8 cellular contexts compared by ENCODE assay signal in the genomic region with DNA sequence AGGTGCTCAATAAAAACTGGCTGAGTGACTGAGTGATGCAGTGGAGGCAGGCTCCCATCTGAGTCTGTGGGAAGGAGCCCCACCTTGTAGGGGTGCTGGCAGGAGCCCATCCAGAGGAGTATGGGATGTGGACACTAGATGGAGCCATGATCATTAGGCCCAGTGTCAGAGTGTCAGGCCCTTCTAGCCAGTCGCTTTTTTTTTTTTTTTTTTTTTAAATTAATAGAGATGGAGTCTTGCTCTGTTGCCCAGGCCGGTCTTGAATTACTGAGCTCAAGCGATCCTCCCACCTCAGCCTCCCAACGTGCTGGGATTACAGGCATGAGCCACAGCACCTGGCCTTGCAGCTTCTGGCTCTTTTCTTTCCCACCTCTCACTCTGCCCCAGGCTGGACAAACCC. TPM values are rescaled to one million over a fixed set of nuclear protein-coding genes. Genes with fewer than 3 reads are reported as not detected.
DNase-seq lines count a peak whose midpoint lies in the region; ATAC-seq and TF ChIP-seq lines count a peak whose summit lies in the region.

No MANE protein-coding gene starts in this region.

- DNase-seq in AG08396 (ENCODE audit: low spot score) (peak; percentile 88), NCI-H460 (ENCODE audit: extremely low read depth, low read depth) (peak; percentile 75), dorsolateral prefrontal cortex (peak in 7 of 10 donors; percentile 30 to 70 (median 61)), lower leg skin (ENCODE audit: low spot score in 2 of 2) (peak; percentile 78 to 93)
- peak; percentile 67 for DNase-seq in activated CD4-positive, alpha-beta T cell treated with anti-CD3 and anti-CD28 coated beads for 48 hours
- DNase-seq in stimulated activated naive CD8-positive, alpha-beta T cell treated with anti-CD3 and anti-CD28 coated beads, Interleukin-15, Interleukin-2, amounts not matched to agents 100 U/mL and 50 U/mL, for 24 hours: peak; percentile 59

- 22 to 23% methylated on average over 4 of the region's 4 CpGs for WGBS in lower leg skin, 2 donors

- H3K4me3 ChIP-seq in dorsolateral prefrontal cortex: no peak overlapping the region
- H3K4me3 ChIP-seq in lower leg skin (ENCODE audit: low read depth, poor library complexity, severe bottlenecking): no peak overlapping the region

- ATAC-seq in GM18498 (IDR thresholded peaks at IDR 0.05; ENCODE audit: unreplicated experiment) (peak; percentile 74), HG03196 (IDR thresholded peaks at IDR 0.05; ENCODE audit: unreplicated experiment) (peak; percentile 52)
- ATAC-seq in stimulated activated naive CD8-positive, alpha-beta T cell treated with anti-CD3 and anti-CD28 coated beads, Interleukin-15, Interleukin-2, amounts not matched to agents 100 U/mL and 50 U/mL, for 24 hours: peak; percentile 94

- intact Hi-C loops in dorsolateral prefrontal cortex (cut with DNase I): loop anchor here in 1 of 2 donors (5.0 to 10.0 kb wide), 3 partner anchors 100 to 718 kb away; a partner anchor contains a TSS
- intact Hi-C loops in lower leg skin (cut with DNase I; ENCODE audit: low total_unique reads): loop anchor here (10.0 kb wide), 1 partner anchor 138 kb away; a partner anchor contains a TSS

- TF ChIP-seq CTCF in dorsolateral prefrontal cortex (IDR thresholded peaks at IDR 0.05 in 54 of 56, conservative IDR thresholded peaks at IDR 0.05 in 2 of 56; ENCODE audit: low read depth in 1 of 56, partially characterized antibody in 56 of 56) (peak in 55 of 56 donors; percentile 45 to 82 (median 70)), lower leg skin (IDR thresholded peaks at IDR 0.05) (no peak)

- TF ChIP-seq POLR2A in lower leg skin (IDR thresholded peaks at IDR 0.05): no peak

- H3K27ac ChIP-seq in dorsolateral prefrontal cortex: no peak overlapping the region

- no peaks in the 10 kb centered on the region for H3K27me3 ChIP-seq in dorsolateral prefrontal cortex

RNA-seq across cellular contexts. Expression of a gene that starts 11.5 kb away (rescaled TPM):
- 22.3 and 25.9 TPM in 2 replicates for total RNA-seq in NCI-H460 (2014; rRNA removed; shearing (Covaris generic))
- polyA plus RNA-seq in NCI-H460 (2014; cell fraction: nucleus; rRNA removed): 39.6 and 44.8 TPM in 2 replicates
- 10 to 100 TPM; 12.4 to 35.1 (median 24.5) TPM for total RNA-seq in dorsolateral prefrontal cortex
- total RNA-seq in lower leg skin: 10 to 100 TPM; 14.5 to 25.8 (median 18.8) TPM

RNA-seq across cellular contexts. Expression of a gene that starts 11.7 kb away (rescaled TPM):
- 54.5 and 61.9 TPM in 2 replicates for total RNA-seq in NCI-H460 (2014; rRNA removed; shearing (Covaris generic))
- 72.3 and 125 TPM in 2 replicates for polyA plus RNA-seq in NCI-H460 (2014; cell fraction: nucleus; rRNA removed)
- total RNA-seq in dorsolateral prefrontal cortex (10 to 100 TPM; 20.8 to 54.8 (median 35.0) TPM), lower leg skin (100 to 1,000 TPM in 1 of 4 donors, 10 to 100 TPM in 3; 48.6 to 106 (median 77.3) TPM)

RNA-seq across cellular contexts. Expression of a gene that starts 24.3 kb away (rescaled TPM):
- 11.3 and 11.4 TPM in 2 replicates for total RNA-seq in NCI-H460 (2014; rRNA removed; shearing (Covaris generic))
- polyA plus RNA-seq in NCI-H460 (2014; cell fraction: nucleus; rRNA removed): 63.3 and 65.7 TPM in 2 replicates
- total RNA-seq in dorsolateral prefrontal cortex (100 to 1,000 TPM in 13 of 120 experiments, 10 to 100 TPM in 107; 45.9 to 150 (median 76.0) TPM), lower leg skin (10 to 100 TPM; 16.5 to 38.4 (median 28.8) TPM)

RNA-seq across cellular contexts. Expression of a gene that starts 47.5 kb away (rescaled TPM):
- 0.20 and 0.97 TPM in 2 replicates for total RNA-seq in NCI-H460 (2014; rRNA removed; shearing (Covaris generic))
- polyA plus RNA-seq in NCI-H460 (2014; cell fraction: nucleus; rRNA removed): 2.9 and 3.0 TPM in 2 replicates
- total RNA-seq in dorsolateral prefrontal cortex: 1 to 10 TPM in 28 of 120 experiments, under 1 TPM in 66, not detected in 26; 0.31 to 3.5 (median 0.80) TPM
- 1 to 10 TPM in 2 of 4 donors, under 1 TPM in 1, not detected in 1; 0.38 to 4.3 (median 1.9) TPM for total RNA-seq in lower leg skin

Comparison
In these comparisons a context has a peak if more than half of its experiments do, and no peak if none do; other contexts are left out.
1. CTCF ChIP-seq: peak in dorsolateral prefrontal cortex (55 of 56); none in lower leg skin (0 of 3).
2. Peak in every context shown above with its lines, with median percentiles within 50 percentile points of each other: DNase-seq and ATAC-seq.